In genomic region chr19:2478324-2478755, GRCh38 we compare ENCODE assay signal across 2 cellular contexts.
TF ChIP-seq lines count a peak whose summit lies in the region.

No MANE protein-coding gene starts in this region.

TF ChIP-seq in A549, 52 proteins besides CTCF, POLR2A, EP300 and RAD21:
- TF ChIP-seq ATOH8 (CRISPR knock-in tag; IDR thresholded peaks at IDR 0.05; ENCODE audit: low read depth) (no peak), FOXS1 (CRISPR knock-in tag; IDR thresholded peaks at IDR 0.05) (no peak), CBX8 (IDR thresholded peaks at IDR 0.05) (no peak), HOXA7 (CRISPR knock-in tag; IDR thresholded peaks at IDR 0.05) (no peak), USF2 (IDR thresholded peaks at IDR 0.05) (no peak), REST (IDR thresholded peaks at IDR 0.05) (no peak), BHLHE40 (IDR thresholded peaks at IDR 0.05; ENCODE audit: low read depth, low read length) (no peak), E2F6 (IDR thresholded peaks at IDR 0.05; ENCODE audit: borderline replicate concordance, low read depth) (no peak), JUN (IDR thresholded peaks at IDR 0.05) (peak; percentile 24 to 70; a peak in 3 of 5 replicates), SMC3 (IDR thresholded peaks at IDR 0.05) (peak; percentile 6; the same call in 1 of the 3 replicates), FOSB (CRISPR knock-in tag; IDR thresholded peaks at IDR 0.05) (no peak)
TF ChIP-seq in A549: peak in this region for 2.

TF ChIP-seq in GM12878, 131 proteins besides CTCF, POLR2A, EP300 and RAD21 (continues in another document):
- TF ChIP-seq JUNB (IDR thresholded peaks at IDR 0.05) (no peak), PML (IDR thresholded peaks at IDR 0.05; ENCODE audit: low read length) (no peak), CUX1 (IDR thresholded peaks at IDR 0.05; ENCODE audit: insufficient replicate concordance, low read depth, low read length) (no peak), YY1 (IDR thresholded peaks at IDR 0.05; ENCODE audit: low read depth, low read length) (peak; percentile 8; the same call in 1 of the 2 replicates), E2F4 (IDR thresholded peaks at IDR 0.05; ENCODE audit: low read depth, low read length) (no peak), SIX5 (IDR thresholded peaks at IDR 0.05; ENCODE audit: low read depth, low read length, severe bottlenecking) (no peak), MLLT1 (IDR thresholded peaks at IDR 0.05) (peak; percentile 86), EGR1 (IDR thresholded peaks at IDR 0.05; ENCODE audit: borderline replicate concordance in 1 of 2, low read depth in 2 of 2, low read length in 2 of 2) (no peak), POLR2AphosphoS2 (IDR thresholded peaks at IDR 0.05; ENCODE audit: low read depth, low read length) (peak; percentile 66; the same call in 1 of the 2 replicates), ZBTB4 (CRISPR knock-in tag; IDR thresholded peaks at IDR 0.05) (no peak), CEBPB (IDR thresholded peaks at IDR 0.05; ENCODE audit: borderline replicate concordance in 1 of 2, low read depth in 2 of 2, low read length in 2 of 2) (no peak), BCL11A (IDR thresholded peaks at IDR 0.05; ENCODE audit: low read depth, low read length) (no peak), ELK1 (IDR thresholded peaks at IDR 0.05; ENCODE audit: low read depth, low read length) (no peak), RELA (IDR thresholded peaks at IDR 0.05; ENCODE audit: borderline replicate concordance, partially characterized antibody) (no peak), TCF7 (IDR thresholded peaks at IDR 0.05; ENCODE audit: borderline replicate concordance) (no peak), TBL1XR1 (IDR thresholded peaks at IDR 0.05; ENCODE audit: low read depth, low read length) (peak; percentile 12; the same call in 1 of the 2 replicates), MAX (IDR thresholded peaks at IDR 0.05; ENCODE audit: low read depth, low read length) (no peak), TARDBP (IDR thresholded peaks at IDR 0.05; ENCODE audit: borderline replicate concordance) (0 out of 2 replicates have a peak, but pooled peaks have one; percentile 56), FOXM1 (IDR thresholded peaks at IDR 0.05; ENCODE audit: low read depth, low read length) (0 out of 2 replicates have a peak, but pooled peaks have one; percentile 6), CBX5 (IDR thresholded peaks at IDR 0.05; ENCODE audit: low read depth) (peak; percentile 16; the same call in 1 of the 2 replicates), CREB1 (IDR thresholded peaks at IDR 0.05; ENCODE audit: low read depth) (0 out of 2 replicates have a peak, but pooled peaks have one; percentile 5), CBFB (IDR thresholded peaks at IDR 0.05; ENCODE audit: low read depth) (peak; percentile 47; the same call in 1 of the 2 replicates), ZNF384 (IDR thresholded peaks at IDR 0.05; ENCODE audit: borderline replicate concordance, low read depth, low read length) (no peak), PAX5 (IDR thresholded peaks at IDR 0.05; ENCODE audit: borderline replicate concordance, low read depth, low read length) (no peak; the same call in 1 of the 2 replicates), NBN (IDR thresholded peaks at IDR 0.05) (peak; percentile 28; the same call in 1 of the 2 replicates), IRF5 (IDR thresholded peaks at IDR 0.05; ENCODE audit: borderline replicate concordance) (no peak), ASH2L (IDR thresholded peaks at IDR 0.05; ENCODE audit: borderline replicate concordance, low read depth) (no peak), MYB (IDR thresholded peaks at IDR 0.05; ENCODE audit: borderline replicate concordance, low read depth, low read length) (no peak), REST (IDR thresholded peaks at IDR 0.05; ENCODE audit: low read depth, low read length) (no peak), RUNX3 (IDR thresholded peaks at IDR 0.05; ENCODE audit: low read length) (peak; percentile 1; the same call in 1 of the 2 replicates), ZNF274 (IDR thresholded peaks at IDR 0.05; ENCODE audit: insufficient read depth, insufficient read length) (no peak), NR2C1 (IDR thresholded peaks at IDR 0.05) (no peak), TAF1 (IDR thresholded peaks at IDR 0.05; ENCODE audit: borderline replicate concordance, low read depth, low read length) (no peak)
